ENCODE assay signal across 15 cellular contexts in genomic region chr2:134201559-134201958, GRCh38. TPM values are rescaled to one million over a fixed set of nuclear protein-coding genes. Genes with fewer than 3 reads are reported as not detected.
DNase-seq lines count a peak whose midpoint lies in the region; ATAC-seq, FAIRE-seq and TF ChIP-seq lines count a peak whose summit lies in the region.
"Had no signal": no experiment of that assay in that cellular context is flagged by ENCODE, and none has a peak within 500 bp of the region (broad histone marks: within the 10 kb centered on the region; RNA-seq: fewer than 3 reads in every experiment).

No MANE protein-coding gene starts in this region.

- intact Hi-C loops in activated B cell treated with CpG ODN at 0.5 μM for 24 hours (cut with micrococcal nuclease): loop anchor here (10.0 kb wide), 1 partner anchor 247 kb away; no protein-coding TSS in a partner anchor
- intact Hi-C loops in left ventricle myocardium inferior (cut with micrococcal nuclease): no loop called here

- CTCF ChIA-PET in activated B cell treated with CpG ODN at 0.5 μM for 24 hours (lab: Charles Lee): interaction anchor here (1.3 kb wide), 1 partner anchor 315 kb away, joined by 3 read pairs; no protein-coding TSS in a partner anchor

- H3K27ac Mint-ChIP-seq in activated T-cell treated with anti-CD3 and anti-CD28 coated beads, Interleukin-2, amount 50 U/mL, for 24 hours: peak overlapping the region; percentile 44
- peak overlapping the region; percentile 16 for H3K27ac Mint-ChIP-seq in activated B cell treated with CpG ODN at 0.5 μM for 24 hours

- H3K36me3 ChIP-seq in left ventricle myocardium inferior: no peaks in the 10 kb centered on the region

- H3K4me3 Mint-ChIP-seq in activated T-cell treated with anti-CD3 and anti-CD28 coated beads, Interleukin-2, amount 50 U/mL, for 24 hours: no peak overlapping the region
- no peak overlapping the region for H3K4me3 Mint-ChIP-seq in activated T-cell treated with anti-CD3 and anti-CD28 coated beads, Interleukin-2, amount 50 U/mL, for 4 hours
- no peak overlapping the region for H3K4me3 Mint-ChIP-seq in activated B cell treated with CpG ODN at 0.5 μM for 24 hours
- H3K4me3 Mint-ChIP-seq: CD8-positive, alpha-beta memory T cell; GM23338 had no signal

- DNase-seq in activated T-cell treated with anti-CD3 and anti-CD28 coated beads, Interleukin-2, amount 50 U/mL, for 24 hours: no peak
- DNase-seq in activated T-cell treated with anti-CD3 and anti-CD28 coated beads, Interleukin-2, amount 50 U/mL, for 4 hours: no peak
- DNase-seq in activated B cell treated with CpG ODN at 0.5 μM for 24 hours (no peak), left ventricle myocardium inferior (peak; percentile 34), retina (peak; percentile 15), pons (ENCODE audit: low spot score) (no peak), D721Med (ENCODE audit: insufficient read length, low spot score) (no peak)
- DNase-seq: CD8-positive, alpha-beta memory T cell; NCI-H1436 treated with DMSO at 0.1 percent for 48 hours; NCI-H774; SHP77 treated with DMSO at 0.1 percent for 48 hours had no signal

- H3K4me1 Mint-ChIP-seq in activated T-cell treated with anti-CD3 and anti-CD28 coated beads, Interleukin-2, amount 50 U/mL, for 24 hours (ENCODE audit: low read depth): peaks cover 61% of the 10 kb centered on the region
- peaks cover 54% of the 10 kb centered on the region for H3K4me1 Mint-ChIP-seq in activated T-cell treated with anti-CD3 and anti-CD28 coated beads, Interleukin-2, amount 50 U/mL, for 4 hours (ENCODE audit: low read depth)
- H3K4me1 Mint-ChIP-seq in activated B cell treated with CpG ODN at 0.5 μM for 24 hours: peaks cover 57% of the 10 kb centered on the region

- peaks cover 100% of the 10 kb centered on the region for H3K4me1 ChIP-seq in left ventricle myocardium inferior
- H3K4me1 ChIP-seq: A549 had no signal

- H3K4me3 ChIP-seq in left ventricle myocardium inferior: no peak overlapping the region
- H3K4me3 ChIP-seq: A549, GM23338 had no signal

- no peaks in the 10 kb centered on the region for H3K9me3 ChIP-seq in left ventricle myocardium inferior (replicated peaks)
- H3K9me3 ChIP-seq: A549 had no signal

- TF ChIP-seq CTCF in activated B cell treated with CpG ODN at 0.5 μM for 24 hours (IDR thresholded peaks at IDR 0.05) (no peak), left ventricle myocardium inferior (IDR thresholded peaks at IDR 0.05; ENCODE audit: borderline replicate concordance) (peak; percentile 12), D721Med (IDR thresholded peaks at IDR 0.05; ENCODE audit: insufficient read depth, missing control alignments) (no peak)

- no peaks in the 10 kb centered on the region for H3K36me3 Mint-ChIP-seq in activated T-cell treated with anti-CD3 and anti-CD28 coated beads, Interleukin-2, amount 50 U/mL, for 24 hours (ENCODE audit: low read depth)
- peaks cover 2% of the 10 kb centered on the region for H3K36me3 Mint-ChIP-seq in activated T-cell treated with anti-CD3 and anti-CD28 coated beads, Interleukin-2, amount 50 U/mL, for 4 hours (ENCODE audit: insufficient read depth)
- peaks cover 2% of the 10 kb centered on the region for H3K36me3 Mint-ChIP-seq in activated B cell treated with CpG ODN at 0.5 μM for 24 hours (ENCODE audit: low read depth)

- no peak for ATAC-seq in activated T-cell treated with anti-CD3 and anti-CD28 coated beads, Interleukin-2, amount 50 U/mL, for 4 hours
- no peak for ATAC-seq in activated B cell treated with CpG ODN at 0.5 μM for 24 hours (ENCODE audit: low read depth)
- ATAC-seq in HG03135 (IDR thresholded peaks at IDR 0.05; ENCODE audit: unreplicated experiment): no peak
- ATAC-seq: A549, Panc1 had no signal

- peak overlapping the region; percentile 59 for H3K27ac ChIP-seq in left ventricle myocardium inferior (replicated peaks)
- H3K27ac ChIP-seq: A549 had no signal

- no peaks in the 10 kb centered on the region for H3K27me3 Mint-ChIP-seq in activated T-cell treated with anti-CD3 and anti-CD28 coated beads, Interleukin-2, amount 50 U/mL, for 24 hours
- H3K27me3 Mint-ChIP-seq in activated T-cell treated with anti-CD3 and anti-CD28 coated beads, Interleukin-2, amount 50 U/mL, for 4 hours (ENCODE audit: low read depth): no peaks in the 10 kb centered on the region
- no peaks in the 10 kb centered on the region for H3K27me3 Mint-ChIP-seq in activated B cell treated with CpG ODN at 0.5 μM for 24 hours
- H3K27me3 Mint-ChIP-seq: CD8-positive, alpha-beta memory T cell had no signal

- POLR2A ChIA-PET in activated B cell treated with CpG ODN at 0.5 μM for 24 hours (lab: Charles Lee): interaction anchor here (0.7 to 1.5 kb wide), 4 partner anchors 34 to 53 kb away, joined by 3 to 13 read pairs (median 6); partner anchors contain the start of gene MGAT5

- H3K27me3 ChIP-seq in left ventricle myocardium inferior (ENCODE audit: low read depth): no peaks in the 10 kb centered on the region

- no peak for FAIRE-seq in D721Med (lab: Jason Lieb, UNC)
- FAIRE-seq: A549 had no signal

- H3K9me3 Mint-ChIP-seq in activated T-cell treated with anti-CD3 and anti-CD28 coated beads, Interleukin-2, amount 50 U/mL, for 24 hours: no peaks in the 10 kb centered on the region
- H3K9me3 Mint-ChIP-seq in activated T-cell treated with anti-CD3 and anti-CD28 coated beads, Interleukin-2, amount 50 U/mL, for 4 hours: no peaks in the 10 kb centered on the region
- H3K9me3 Mint-ChIP-seq in activated B cell treated with CpG ODN at 0.5 μM for 24 hours: no peaks in the 10 kb centered on the region
- H3K9me3 Mint-ChIP-seq: CD8-positive, alpha-beta memory T cell; GM23338 had no signal

RNA-seq across cellular contexts. Expression of gene MGAT5, which starts 52.3 kb away (rescaled TPM):
- total RNA-seq in activated T-cell treated with anti-CD3 and anti-CD28 coated beads, Interleukin-2, amount 50 U/mL, for 4 hours: 10 to 100 TPM; 58.7 to 69.8 (median 68.4) TPM
- total RNA-seq in activated B cell treated with CpG ODN at 0.5 μM for 24 hours (66.7 and 69.0 TPM in 2 replicates), left ventricle myocardium inferior (98.7 TPM)

Comparison
In these comparisons a context has a peak if more than half of its experiments do, and no peak if none do; other contexts are left out.
1. DNase-seq: peak in left ventricle myocardium inferior (single experiment) and retina (single experiment); none in activated T-cell treated with anti-CD3 and anti-CD28 coated beads, Interleukin-2, amount 50 U/mL, for 24 hours (single experiment), activated T-cell treated with anti-CD3 and anti-CD28 coated beads, Interleukin-2, amount 50 U/mL, for 4 hours (single experiment), activated B cell treated with CpG ODN at 0.5 μM for 24 hours (single experiment), pons (single experiment) and D721Med (single experiment).